Comparison of ENCODE assay signal across 9 cellular contexts in the genomic region with DNA sequence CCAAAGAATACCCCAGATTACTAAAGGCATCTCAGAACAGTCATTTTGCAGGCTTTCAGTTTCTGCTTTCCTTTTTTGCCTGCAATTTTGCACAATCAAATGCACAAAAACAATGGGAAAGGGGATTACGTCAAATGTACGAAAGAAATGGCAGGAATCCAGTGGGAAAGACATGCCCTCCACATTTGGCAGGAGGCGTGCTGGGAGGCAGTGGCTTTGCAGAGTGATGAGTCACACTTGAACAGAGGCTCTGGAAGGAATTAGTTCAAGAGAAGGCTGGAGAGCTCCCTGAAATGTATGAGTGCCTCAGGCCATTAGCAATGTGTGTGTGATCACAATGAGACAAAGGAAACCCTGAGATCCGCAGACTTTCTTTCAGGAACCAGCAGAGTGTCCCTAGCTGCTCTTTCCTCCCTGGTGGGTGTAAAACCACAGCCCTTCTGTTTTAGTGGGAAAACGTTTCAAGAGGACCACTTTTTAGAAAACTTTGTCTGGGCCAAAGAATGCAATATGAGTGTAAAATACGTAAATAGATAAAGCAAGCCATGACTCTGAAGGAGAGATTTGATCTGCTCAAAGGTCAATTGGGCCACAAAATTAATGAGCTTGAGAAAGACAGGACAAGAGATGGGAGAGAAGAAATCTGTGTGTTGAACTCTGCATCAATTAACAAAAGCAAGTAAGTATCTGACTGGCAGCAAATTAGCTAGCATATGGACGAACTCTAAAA.
DNase-seq lines count a peak whose midpoint lies in the region; ATAC-seq and TF ChIP-seq lines count a peak whose summit lies in the region.
"Had no signal": no experiment of that assay in that cellular context is flagged by ENCODE, and none has a peak within 500 bp of the region (broad histone marks: within the 10 kb centered on the region; RNA-seq: fewer than 3 reads in every experiment).

No MANE protein-coding gene starts in this region.

- H3K36me3 Mint-ChIP-seq in progenitor cell of endocrine pancreas (ENCODE audit: insufficient read depth): peaks cover 7% of the 10 kb centered on the region
- no peaks in the 10 kb centered on the region for H3K36me3 Mint-ChIP-seq in naive thymus-derived CD4-positive, alpha-beta T cell
- H3K36me3 Mint-ChIP-seq: activated naive CD8-positive, alpha-beta T cell had no signal

- no peaks in the 10 kb centered on the region for H3K36me3 ChIP-seq in naive thymus-derived CD4-positive, alpha-beta T cell (ENCODE audit: control insufficient read depth in 2 of 3, insufficient read depth in 3 of 3, low read length in 3 of 3)

- H3K27me3 ChIP-seq in naive thymus-derived CD4-positive, alpha-beta T cell (ENCODE audit: control insufficient read depth in 2 of 2, insufficient read depth in 2 of 2, low read length in 2 of 2): no peaks in the 10 kb centered on the region

- intact Hi-C loops in left cardiac atrium (cut with DNase I): loop anchor here in 1 of 2 donors (5.0 to 10.0 kb wide), 3 partner anchors 52 to 298 kb away; a partner anchor contains a TSS
- intact Hi-C loops in naive thymus-derived CD4-positive, alpha-beta T cell (cut with micrococcal nuclease): no loop called here

- no peaks in the 10 kb centered on the region for H3K4me1 ChIP-seq in naive thymus-derived CD4-positive, alpha-beta T cell (ENCODE audit: control insufficient read depth in 2 of 2, insufficient read depth in 2 of 2, low read length in 2 of 2)

- peak overlapping the region; percentile 76 for H3K27ac Mint-ChIP-seq in progenitor cell of endocrine pancreas
- H3K27ac Mint-ChIP-seq in naive thymus-derived CD4-positive, alpha-beta T cell: no peak overlapping the region
- H3K27ac Mint-ChIP-seq: activated naive CD8-positive, alpha-beta T cell had no signal

- DNase-seq in C1 segment of cervical spinal cord (lab: John Stamatoyannopoulos, UW) (peak in 12 of 14 donors; percentile 23 to 82 (median 58)), NCI-H1048 (lab: John Stamatoyannopoulos, UW) (peak; percentile 76), left cardiac atrium (peak; percentile 89), progenitor cell of endocrine pancreas (ENCODE audit: low spot score, unreplicated experiment) (no peak), NCI-H2107 treated with DMSO at 0.1 percent for 48 hours (lab: John Stamatoyannopoulos, UW; ENCODE audit: unreplicated experiment) (no peak)
- no peak for DNase-seq in naive thymus-derived CD4-positive, alpha-beta T cell

- H3K9me3 Mint-ChIP-seq in progenitor cell of endocrine pancreas (ENCODE audit: low read depth): peaks cover 17% of the 10 kb centered on the region
- H3K9me3 Mint-ChIP-seq in naive thymus-derived CD4-positive, alpha-beta T cell: peaks cover 0 to 21% (median 4%) of the 10 kb centered on the region in 11 donors

- no peaks in the 10 kb centered on the region for H3K27me3 Mint-ChIP-seq in progenitor cell of endocrine pancreas
- no peaks in the 10 kb centered on the region for H3K27me3 Mint-ChIP-seq in naive thymus-derived CD4-positive, alpha-beta T cell
- H3K27me3 Mint-ChIP-seq: activated naive CD8-positive, alpha-beta T cell had no signal

- no peak overlapping the region for H3K4me3 Mint-ChIP-seq in progenitor cell of endocrine pancreas (ENCODE audit: low read depth)
- H3K4me3 Mint-ChIP-seq in naive thymus-derived CD4-positive, alpha-beta T cell: no peak overlapping the region
- H3K4me3 Mint-ChIP-seq: activated naive CD8-positive, alpha-beta T cell had no signal

- POLR2A ChIA-PET in naive thymus-derived CD4-positive, alpha-beta T cell (lab: Charles Lee): no interaction called here

- ATAC-seq in left cardiac atrium: peak; percentile 98 to 99
- no peak for ATAC-seq in HG03280 (IDR thresholded peaks at IDR 0.05; ENCODE audit: unreplicated experiment)
- no peak for ATAC-seq in naive thymus-derived CD4-positive, alpha-beta T cell

- CTCF ChIA-PET in naive thymus-derived CD4-positive, alpha-beta T cell (lab: Charles Lee): no interaction called here

- H3K9me3 ChIP-seq in naive thymus-derived CD4-positive, alpha-beta T cell (ENCODE audit: control insufficient read depth in 2 of 3, low read length in 3 of 3): no peaks in the 10 kb centered on the region

- TF ChIP-seq CTCF in progenitor cell of endocrine pancreas (IDR thresholded peaks at IDR 0.05; ENCODE audit: unreplicated experiment): no peak

- H3K4me1 Mint-ChIP-seq in progenitor cell of endocrine pancreas (ENCODE audit: low read depth): peaks cover 16% of the 10 kb centered on the region
- H3K4me1 Mint-ChIP-seq in naive thymus-derived CD4-positive, alpha-beta T cell: no peaks in the 10 kb centered on the region

- H3K27ac ChIP-seq in angular gyrus (ENCODE audit: low read depth, low read length): peak overlapping the region; percentile 47
- H3K27ac ChIP-seq in naive thymus-derived CD4-positive, alpha-beta T cell (ENCODE audit: low read depth, low read length): no peak overlapping the region

- H3K4me3 ChIP-seq in naive thymus-derived CD4-positive, alpha-beta T cell (ENCODE audit: low read length): no peak overlapping the region

Comparison
In these comparisons a context has a peak if more than half of its experiments do, and no peak if none do; other contexts are left out.
1. DNase-seq: peak in C1 segment of cervical spinal cord (12 of 14), NCI-H1048 (single experiment) and left cardiac atrium (single experiment); none in progenitor cell of endocrine pancreas (single experiment), naive thymus-derived CD4-positive, alpha-beta T cell (0 of 9) and NCI-H2107 treated with DMSO at 0.1 percent for 48 hours (single experiment).
2. ATAC-seq: peak in left cardiac atrium (2 of 2); none in HG03280 (single experiment) and naive thymus-derived CD4-positive, alpha-beta T cell (single experiment).